In genomic region chr9:88494983-88495721, GRCh38 we compare ENCODE assay signal across 23 cellular contexts. TPM values are rescaled to one million over a fixed set of nuclear protein-coding genes. Genes with fewer than 3 reads are reported as not detected.
"Had no signal": no experiment of that assay in that cellular context is flagged by ENCODE, and none has a peak within 500 bp of the region (broad histone marks: within the 10 kb centered on the region; RNA-seq: fewer than 3 reads in every experiment).

No MANE protein-coding gene starts in this region.

- H3K9me3 Mint-ChIP-seq: central memory CD8-positive, alpha-beta T cell; effector memory CD8-positive, alpha-beta T cell; mesothelial cell of epicardium; naive thymus-derived CD4-positive, alpha-beta T cell; nephron; stimulated activated effector memory CD8-positive, alpha-beta T cell treated with anti-CD3 and anti-CD28 coated beads, Interleukin-12 subunit alpha, Interleukin-12 subunit beta, amount 100 ng/mL, for 72 hours had no signal

- H3K27me3 Mint-ChIP-seq: central memory CD8-positive, alpha-beta T cell; progenitor cell of endocrine pancreas had no signal

- DNase-seq: effector memory CD8-positive, alpha-beta T cell; kidney; left lung; mesenchymal stem cell; naive thymus-derived CD4-positive, alpha-beta T cell; right lobe of liver; small intestine; stimulated activated CD4-positive, alpha-beta T cell treated with anti-CD3 and anti-CD28 coated beads, Interleukin-2, amount 100 ng/mL, for 24 hours; stimulated activated CD4-positive, alpha-beta T cell treated with anti-CD3 and anti-CD28 coated beads, Interleukin-4, amount 100 ng/mL, for 24 hours; stimulated activated naive CD8-positive, alpha-beta T cell treated with anti-CD3 and anti-CD28 coated beads, Interleukin-15, Interleukin-2, amounts not matched to agents 100 U/mL and 50 U/mL, for 24 hours had no signal

- H3K4me1 ChIP-seq: left lung, parathyroid adenoma, right lobe of liver, tibial nerve, vagina had no signal

- H3K36me3 Mint-ChIP-seq: mesothelial cell of epicardium; naive thymus-derived CD4-positive, alpha-beta T cell; stimulated activated effector memory CD8-positive, alpha-beta T cell treated with anti-CD3 and anti-CD28 coated beads, Interleukin-12 subunit alpha, Interleukin-12 subunit beta, amount 100 ng/mL, for 72 hours had no signal

- H3K79me2 ChIP-seq: parathyroid adenoma had no signal

- H2AFZ ChIP-seq: parathyroid adenoma had no signal

- H3K27me3 ChIP-seq: left lung, neutrophil, right lobe of liver, tibial nerve, vagina had no signal

- H3K27ac Mint-ChIP-seq: effector memory CD8-positive, alpha-beta T cell; mesothelial cell of epicardium; naive thymus-derived CD4-positive, alpha-beta T cell; nephron; progenitor cell of endocrine pancreas; stimulated activated effector memory CD8-positive, alpha-beta T cell treated with anti-CD3 and anti-CD28 coated beads, Interleukin-12 subunit alpha, Interleukin-12 subunit beta, amount 100 ng/mL, for 72 hours had no signal

- FAIRE-seq: frontal cortex, kidney, small intestine had no signal

- H3K4me3 Mint-ChIP-seq: central memory CD8-positive, alpha-beta T cell; effector memory CD8-positive, alpha-beta T cell; mesothelial cell of epicardium; naive thymus-derived CD4-positive, alpha-beta T cell; nephron; stimulated activated effector memory CD8-positive, alpha-beta T cell treated with anti-CD3 and anti-CD28 coated beads, Interleukin-12 subunit alpha, Interleukin-12 subunit beta, amount 100 ng/mL, for 72 hours had no signal

- ATAC-seq: effector memory CD8-positive, alpha-beta T cell; left lung; naive thymus-derived CD4-positive, alpha-beta T cell; stimulated activated effector memory CD8-positive, alpha-beta T cell treated with anti-CD3 and anti-CD28 coated beads, Interleukin-12 subunit alpha, Interleukin-12 subunit beta, amount 100 ng/mL, for 72 hours; stimulated activated naive CD8-positive, alpha-beta T cell treated with anti-CD3 and anti-CD28 coated beads, Interleukin-15, Interleukin-2, amounts not matched to agents 100 U/mL and 50 U/mL, for 24 hours had no signal

- H3K4me3 ChIP-seq: coronary artery, left lung, right lobe of liver, thoracic aorta, tibial nerve, vagina had no signal

- H3K36me3 ChIP-seq: left lung, neutrophil, right lobe of liver, thoracic aorta, tibial nerve, vagina had no signal

- H3K9me3 ChIP-seq: left lung, neutrophil, right lobe of liver, thoracic aorta, tibial nerve, vagina had no signal

- H3K9ac ChIP-seq: parathyroid adenoma had no signal

- H3K4me1 Mint-ChIP-seq: central memory CD8-positive, alpha-beta T cell; mesothelial cell of epicardium; naive thymus-derived CD4-positive, alpha-beta T cell; nephron; stimulated activated effector memory CD8-positive, alpha-beta T cell treated with anti-CD3 and anti-CD28 coated beads, Interleukin-12 subunit alpha, Interleukin-12 subunit beta, amount 100 ng/mL, for 72 hours had no signal

- H3K27ac ChIP-seq: coronary artery, left lung, neutrophil, parathyroid adenoma, right lobe of liver, thoracic aorta, tibial nerve, vagina had no signal

RNA-seq across cellular contexts. Expression of gene NXNL2, which starts 39.8 kb away (rescaled TPM):
- total RNA-seq: glomerular endothelial cell; naive thymus-derived CD4-positive, alpha-beta T cell; progenitor cell of endocrine pancreas; right lobe of liver had no signal
- polyA plus RNA-seq: naive thymus-derived CD4-positive, alpha-beta T cell had no signal
